In genomic region chr14:22226381-22226780, GRCh38 we compare ENCODE assay signal across 9 cellular contexts.
A peak's percentile ranks its signal among the peaks of the same experiment; 100 is the strongest.
DNase-seq lines count a peak whose midpoint lies in the region; ATAC-seq, FAIRE-seq and TF ChIP-seq lines count a peak whose summit lies in the region.
"Had no signal": no experiment of that assay in that cellular context is flagged by ENCODE, and none has a peak within 500 bp of the region (broad histone marks: within the 10 kb centered on the region; RNA-seq: fewer than 3 reads in every experiment).

No MANE protein-coding gene starts in this region.

- intact Hi-C loops in A673 (cut with micrococcal nuclease; ENCODE audit: unreplicated experiment) = loop anchor here (5.0 to 10.0 kb wide), 3 partner anchors 151 to 348 kb away; no protein-coding TSS in a partner anchor

- no TSS peak for BruUV-seq in A673 (replicated peaks; lab: Mats Ljungman, UMichigan)

- FAIRE-seq in GM18507 (lab: Jason Lieb, UNC) = peak; percentile 60

- CTCF ChIA-PET in A673 (lab: Charles Lee) = interaction anchor here (0.7 to 1.5 kb wide), 3 partner anchors 25 to 149 kb away, joined by 4 to 7 read pairs (median 4); no protein-coding TSS in a partner anchor

- H3K36me3 ChIP-seq in A673 (ENCODE audit: insufficient read depth, low read length, poor library complexity, severe bottlenecking) = no peaks in the 10 kb centered on the region

- DNase-seq in A673 (ENCODE audit: low spot score) = peak; percentile 77
- DNase-seq in GM18507 (ENCODE audit: extremely low spot score, insufficient read length, low read depth) = no peak
- DNase-seq in SW480 (ENCODE audit: low spot score) = peak; percentile 4
- DNase-seq in NCI-H1930 (lab: John Stamatoyannopoulos, UW) = no peak
- DNase-seq in stimulated activated CD8-positive, alpha-beta memory T cell treated with anti-CD3 and anti-CD28 coated beads, Interleukin-4, amount 100 ng/mL, for 48 hours = no peak
- DNase-seq in NCI-H1105 treated with DMSO at 0.1 percent for 48 hours (lab: John Stamatoyannopoulos, UW) = no peak
- DNase-seq: effector memory CD4-positive, alpha-beta T cell had no signal

- peaks cover 10% of the 10 kb centered on the region for H3K4me1 ChIP-seq in A673 (ENCODE audit: insufficient read depth, low read length, poor library complexity, severe bottlenecking)

- no peak overlapping the region for H3K4me3 ChIP-seq in A673 (ENCODE audit: low read depth, low read length, poor library complexity, severe bottlenecking)

- POLR2A ChIA-PET in A673 (lab: Charles Lee; ENCODE audit: low non-redundant PET) = no interaction called here

- no peaks in the 10 kb centered on the region for H3K27me3 ChIP-seq in A673 (replicated peaks; ENCODE audit: insufficient read depth, low read depth, low read length, poor library complexity)

- TF ChIP-seq CTCF in A673 (conservative IDR thresholded peaks at IDR 0.05; ENCODE audit: low read depth, low read length) = peak; percentile 75

- H3K27ac ChIP-seq in A673 (ENCODE audit: low read depth, low read length, poor library complexity, severe bottlenecking) = no peak overlapping the region

- ATAC-seq in esophagus mucosa = peak; percentile 44
- no peak for ATAC-seq in GM18867 (IDR thresholded peaks at IDR 0.05; ENCODE audit: unreplicated experiment)

- no peaks in the 10 kb centered on the region for H3K9me3 ChIP-seq in A673 (ENCODE audit: low read depth, low read length, poor library complexity, severe bottlenecking)

Comparison
In these comparisons a context has a peak if more than half of its experiments do, and no peak if none do; other contexts are left out.
1. DNase-seq: peak in A673 (single experiment) and SW480 (single experiment); none in GM18507 (single experiment), NCI-H1930 (0 of 2), stimulated activated CD8-positive, alpha-beta memory T cell treated with anti-CD3 and anti-CD28 coated beads, Interleukin-4, amount 100 ng/mL, for 48 hours (single experiment) and NCI-H1105 treated with DMSO at 0.1 percent for 48 hours (single experiment).